Comparison of ENCODE assay signal across 11 cellular contexts in genomic region chr2:1728821-1729220, GRCh38. TPM values are rescaled to one million over a fixed set of nuclear protein-coding genes. Genes with fewer than 3 reads are reported as not detected.
DNase-seq lines count a peak whose midpoint lies in the region; ATAC-seq and TF ChIP-seq lines count a peak whose summit lies in the region.
"Had no signal": no experiment of that assay in that cellular context is flagged by ENCODE, and none has a peak within 500 bp of the region (broad histone marks: within the 10 kb centered on the region; RNA-seq: fewer than 3 reads in every experiment).

No MANE protein-coding gene starts in this region.

- peaks cover 16% of the 10 kb centered on the region for H3K4me1 ChIP-seq in right cardiac atrium (ENCODE audit: control insufficient read depth, insufficient read depth, low read length)

- intact Hi-C loops in right cardiac atrium (cut with DNase I), result no loop called here

- H3K9me3 ChIP-seq in right cardiac atrium (ENCODE audit: control insufficient read depth, low read length), result no peaks in the 10 kb centered on the region

- CTCF ChIA-PET in HEK293T (lab: Yijun Ruan, JAX), result interaction anchor here (0.6 to 2.0 kb wide), 2 partner anchors 22 to 169 kb away, joined by 3 to 10 read pairs; no protein-coding TSS in a partner anchor

- 55% methylated on average over 14 of the region's 14 CpGs for WGBS in right cardiac atrium

- no peaks in the 10 kb centered on the region for H3K27me3 ChIP-seq in right cardiac atrium (ENCODE audit: control insufficient read depth, insufficient read depth)

- peak; percentile 45 to 53 for ATAC-seq in right cardiac atrium
- ATAC-seq in HG02981 (IDR thresholded peaks at IDR 0.05; ENCODE audit: unreplicated experiment), result no peak
- no peak for ATAC-seq in GM18909 (IDR thresholded peaks at IDR 0.05; ENCODE audit: poor library complexity, unreplicated experiment)

- POLR2A ChIA-PET in HEK293T (lab: Yijun Ruan, JAX), result no interaction called here

- no peak overlapping the region for H3K4me3 ChIP-seq in right cardiac atrium (ENCODE audit: low read length)

- peak overlapping the region; percentile 78 for H3K27ac ChIP-seq in VCaP
- peak overlapping the region; percentile 44 for H3K27ac ChIP-seq in right cardiac atrium (ENCODE audit: low read length)

- DNase-seq in HEK293T (ENCODE audit: extremely low spot score) (peak; percentile 27), right cardiac atrium (peak; percentile 28 to 74 (median 72)), renal cortical epithelial cell (ENCODE audit: low read depth) (peak; percentile 55), NCI-H2196 (lab: John Stamatoyannopoulos, UW; ENCODE audit: unreplicated experiment) (no peak)
- DNase-seq in NK-92 treated with Interleukin-12 subunit alpha and Interleukin-12 subunit beta, amount 100 ng/mL, for 24 hours (lab: John Stamatoyannopoulos, UW), result no peak
- DNase-seq: DMS53; effector CD4-positive, alpha-beta T cell; NCI-H226 had no signal

- no peak for TF ChIP-seq CTCF in VCaP (conservative IDR thresholded peaks at IDR 0.05)

TF ChIP-seq in HEK293T, 16 proteins besides CTCF, POLR2A, EP300 and RAD21:
- TF ChIP-seq ELF4 (IDR thresholded peaks at IDR 0.05) (no peak), L3MBTL2 (conservative IDR thresholded peaks at IDR 0.05) (no peak), HDGF (IDR thresholded peaks at IDR 0.05; ENCODE audit: borderline replicate concordance) (no peak), NFRKB (IDR thresholded peaks at IDR 0.05) (no peak), FOXK2 (IDR thresholded peaks at IDR 0.05) (no peak)

RNA-seq across cellular contexts. Expression of gene PXDN, which starts 15.5 kb away (rescaled TPM):
- total RNA-seq in right cardiac atrium (10 to 100 TPM; 13.7 to 40.7 (median 22.2) TPM), renal cortical epithelial cell (243 and 291 TPM in 2 replicates)
- polyA plus RNA-seq in right cardiac atrium, result 7.6 TPM

Comparison
In these comparisons a context has a peak if more than half of its experiments do, and no peak if none do; other contexts are left out.
1. DNase-seq: peak in HEK293T (single experiment), right cardiac atrium (3 of 3) and renal cortical epithelial cell (single experiment); none in NCI-H2196 (single experiment) and NK-92 treated with Interleukin-12 subunit alpha and Interleukin-12 subunit beta, amount 100 ng/mL, for 24 hours (single experiment).
2. ATAC-seq: peak in right cardiac atrium (2 of 2); none in HG02981 (single experiment) and GM18909 (single experiment).